19 cellular contexts compared by ENCODE assay signal in the genomic region with DNA sequence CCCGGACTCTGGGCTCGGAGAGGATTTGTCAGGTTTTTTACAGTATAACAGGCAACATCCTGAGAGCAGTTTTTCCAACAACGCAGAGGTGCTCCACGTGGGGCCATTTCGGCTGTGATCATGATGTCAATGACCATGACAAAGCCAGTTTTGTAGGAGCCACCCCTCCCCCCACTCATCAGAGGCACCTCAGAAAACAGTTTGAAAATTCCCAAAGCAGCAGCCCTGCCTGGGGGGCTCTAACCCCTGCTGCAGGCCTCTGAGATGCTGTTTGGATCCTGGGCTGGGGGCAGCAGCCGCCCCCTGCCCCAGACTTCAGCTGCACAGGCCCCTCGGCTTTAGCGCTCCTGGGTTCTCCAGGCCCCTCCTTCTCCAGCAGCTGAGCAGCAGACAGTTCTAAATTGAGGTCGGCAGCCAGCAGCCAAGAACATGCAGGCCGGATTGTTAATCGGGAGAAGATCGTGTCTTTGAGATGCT. TPM values are rescaled to one million over a fixed set of nuclear protein-coding genes. Genes with fewer than 3 reads are reported as not detected.
DNase-seq lines count a peak whose midpoint lies in the region; ATAC-seq and TF ChIP-seq lines count a peak whose summit lies in the region.
"Had no signal": no experiment of that assay in that cellular context is flagged by ENCODE, and none has a peak within 500 bp of the region (broad histone marks: within the 10 kb centered on the region; RNA-seq: fewer than 3 reads in every experiment).

No MANE protein-coding gene starts in this region.

- no peaks in the 10 kb centered on the region for H3K9me3 Mint-ChIP-seq in nephron progenitor cell
- no peaks in the 10 kb centered on the region for H3K9me3 Mint-ChIP-seq in type B pancreatic cell
- H3K9me3 Mint-ChIP-seq: HFFc6 had no signal

- H3K27ac Mint-ChIP-seq in nephron progenitor cell (peak overlapping the region; percentile 80), type B pancreatic cell (peak overlapping the region; percentile 28)
- H3K27ac Mint-ChIP-seq: HFFc6 had no signal

- H3K27me3 ChIP-seq in left ventricle myocardium inferior (ENCODE audit: low read depth) (peaks cover 24% of the 10 kb centered on the region), ovary (no peaks in the 10 kb centered on the region)
- H3K27me3 ChIP-seq: BLaER1, transverse colon had no signal

- DNase-seq in Right ventricle myocardium inferior (ENCODE audit: missing footprints) (peak; percentile 40), left ventricle myocardium inferior (no peak), ecto neural progenitor cell (ENCODE audit: low spot score) (peak; percentile 51), nephron progenitor cell (no peak), type B pancreatic cell (ENCODE audit: extremely low spot score, unreplicated experiment) (no peak), ovary (no peak), ureter (ENCODE audit: low spot score) (no peak)
- DNase-seq: activated CD4-positive, alpha-beta T cell treated with anti-CD3 and anti-CD28 coated beads, Interleukin-2, amount 50 U/mL, for 4 hours; GDM1; HFFc6; kidney glomerular epithelial cell; NCI-H1105 treated with DMSO at 0.1 percent for 48 hours; transverse colon had no signal

- no peaks in the 10 kb centered on the region for H3K36me3 ChIP-seq in left ventricle myocardium inferior
- no peaks in the 10 kb centered on the region for H3K36me3 ChIP-seq in ovary
- H3K36me3 ChIP-seq: BLaER1, transverse colon had no signal

- H3K27ac ChIP-seq in left ventricle myocardium inferior (replicated peaks), result no peak overlapping the region
- no peak overlapping the region for H3K27ac ChIP-seq in ovary
- H3K27ac ChIP-seq: A549, BLaER1, transverse colon had no signal

- H3K36me3 Mint-ChIP-seq in nephron progenitor cell (ENCODE audit: low read depth) (no peaks in the 10 kb centered on the region), type B pancreatic cell (no peaks in the 10 kb centered on the region)

- intact Hi-C loops in Right ventricle myocardium inferior (cut with DNase I) (no loop called here), left ventricle myocardium inferior (cut with micrococcal nuclease) (no loop called here), ovary (cut with DNase I) (no loop called here)

- H3K4me3 Mint-ChIP-seq in nephron progenitor cell, result peak overlapping the region; percentile 65
- H3K4me3 Mint-ChIP-seq in type B pancreatic cell, result peak overlapping the region; percentile 68
- H3K4me3 Mint-ChIP-seq: HFFc6 had no signal

- no peak for TF ChIP-seq CTCF in left ventricle myocardium inferior (IDR thresholded peaks at IDR 0.05; ENCODE audit: borderline replicate concordance)
- TF ChIP-seq CTCF in nephron progenitor cell (IDR thresholded peaks at IDR 0.05), result no peak
- no peak for TF ChIP-seq CTCF in type B pancreatic cell (conservative IDR thresholded peaks at IDR 0.05)
- TF ChIP-seq CTCF in ovary (IDR thresholded peaks at IDR 0.05), result no peak

- ATAC-seq in Right ventricle myocardium inferior, result no peak
- no peak for ATAC-seq in SK-N-SH treated with all-trans-retinoic acid at 6 μM for 48 hours
- ATAC-seq: A549, GM12878 had no signal

- H3K27me3 Mint-ChIP-seq in nephron progenitor cell (ENCODE audit: low read depth, poor library complexity) (peaks cover 21% of the 10 kb centered on the region), type B pancreatic cell (peaks cover 4% of the 10 kb centered on the region)

- no peak for TF ChIP-seq EP300 in ovary (IDR thresholded peaks at IDR 0.05)

- H3K4me3 ChIP-seq in left ventricle myocardium inferior, result no peak overlapping the region
- no peak overlapping the region for H3K4me3 ChIP-seq in ovary
- H3K4me3 ChIP-seq: A549, BLaER1, GM12878, transverse colon had no signal

- H3K4me1 Mint-ChIP-seq in nephron progenitor cell, result peaks cover 75% of the 10 kb centered on the region
- H3K4me1 Mint-ChIP-seq in type B pancreatic cell (ENCODE audit: unreplicated experiment), result peaks cover 23% of the 10 kb centered on the region

- 47 to 62% (median 55%) methylated on average over 12 of the region's 12 CpGs for WGBS in ovary, 3 donors

- no peaks in the 10 kb centered on the region for H3K9me3 ChIP-seq in left ventricle myocardium inferior (replicated peaks)
- H3K9me3 ChIP-seq in ovary, result no peaks in the 10 kb centered on the region
- H3K9me3 ChIP-seq: A549, BLaER1, transverse colon had no signal

- no peak for TF ChIP-seq POLR2A in ovary (IDR thresholded peaks at IDR 0.05)

- H3K4me1 ChIP-seq in left ventricle myocardium inferior (peaks cover 6% of the 10 kb centered on the region), ovary (ENCODE audit: insufficient read depth) (no peaks in the 10 kb centered on the region)
- H3K4me1 ChIP-seq: A549 had no signal

TF ChIP-seq in SK-N-SH treated with all-trans-retinoic acid at 6 μM for 48 hours, 23 proteins besides CTCF, POLR2A, EP300 and RAD21:
- TF ChIP-seq ZFP3 (CRISPR knock-in tag; IDR thresholded peaks at IDR 0.05) (no peak), CSDC2 (CRISPR knock-in tag; IDR thresholded peaks at IDR 0.05) (no peak), ZNF70 (CRISPR knock-in tag; IDR thresholded peaks at IDR 0.05) (no peak), ZNF8 (CRISPR knock-in tag; IDR thresholded peaks at IDR 0.05) (no peak)

RNA-seq across cellular contexts. Expression of gene NFAM1, which starts 19.4 kb away (rescaled TPM):
- total RNA-seq in Right ventricle myocardium inferior, result 2.9 TPM
- total RNA-seq in left ventricle myocardium inferior, result 1.2 TPM
- total RNA-seq in type B pancreatic cell (ENCODE audit: low replicate concordance), result 0.21 and 0.53 TPM in 2 replicates
- total RNA-seq in ovary, result 1 to 10 TPM in 3 of 7 donors, under 1 TPM in 4; 0.36 to 3.5 (median 0.91) TPM
- polyA plus RNA-seq in ovary, result 1 to 10 TPM in 1 of 2 donors, under 1 TPM in 1; 0.42 to 1.5 TPM
- 1.3 TPM for total RNA-seq in ureter
- total RNA-seq: chondrocyte, HFFc6, LHCN-M2 had no signal
- polyA plus RNA-seq: A549 had no signal

Comparison
In these comparisons a context has a peak if more than half of its experiments do, and no peak if none do; other contexts are left out.
1. DNase-seq: peak in Right ventricle myocardium inferior (single experiment) and ecto neural progenitor cell (single experiment); none in left ventricle myocardium inferior (single experiment), nephron progenitor cell (single experiment), type B pancreatic cell (single experiment), ovary (0 of 5) and ureter (single experiment).